ENCODE assay signal across 2 cellular contexts in the genomic region with DNA sequence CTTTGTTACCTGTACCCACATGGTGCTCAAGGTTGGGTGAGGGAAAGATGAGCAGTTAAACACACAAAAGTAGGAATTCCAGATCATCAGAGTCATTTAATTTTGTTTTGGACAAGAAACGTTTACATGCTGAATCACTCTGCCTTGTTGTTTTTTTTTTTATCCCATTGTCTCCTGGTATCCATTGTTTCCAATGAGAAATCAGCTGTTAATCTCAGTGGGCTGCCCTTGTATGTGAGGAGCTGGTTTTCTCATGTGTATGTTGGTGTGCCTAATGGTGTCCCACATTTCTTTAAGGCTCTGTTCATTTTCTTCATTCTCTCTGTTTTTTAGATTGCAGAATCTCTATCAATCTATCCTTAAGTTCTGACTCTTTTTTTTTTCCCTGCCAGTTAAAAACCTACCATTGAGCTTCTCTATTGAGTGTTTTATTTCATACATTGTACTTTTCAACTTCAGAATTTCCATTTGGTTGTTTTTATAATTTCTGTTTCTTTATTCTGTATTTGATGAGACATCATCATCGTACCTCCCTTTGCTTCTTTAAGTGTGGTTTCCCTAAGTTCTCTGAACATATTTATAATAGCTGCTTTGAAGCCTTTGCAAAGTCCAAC.
TF ChIP-seq lines count a peak whose summit lies in the region.

No MANE protein-coding gene starts in this region.

TF ChIP-seq in IMR-90, 13 proteins besides CTCF, POLR2A, EP300 and RAD21:
- no peak for TF ChIP-seq RFX5 (IDR thresholded peaks at IDR 0.05; ENCODE audit: low read depth, low read length)
- no peak for TF ChIP-seq MAZ (IDR thresholded peaks at IDR 0.05; ENCODE audit: borderline replicate concordance, low read depth, low read length)
- no peak for TF ChIP-seq MAFK (IDR thresholded peaks at IDR 0.05; ENCODE audit: low read depth, low read length)
- no peak for TF ChIP-seq CHD1 (IDR thresholded peaks at IDR 0.05; ENCODE audit: low read depth, low read length)
- no peak for TF ChIP-seq RCOR1 (IDR thresholded peaks at IDR 0.05; ENCODE audit: insufficient replicate concordance, low read length)
- TF ChIP-seq NFE2L2 (IDR thresholded peaks at IDR 0.05; ENCODE audit: low read depth, low read length), result no peak
- TF ChIP-seq, protein P1, sequence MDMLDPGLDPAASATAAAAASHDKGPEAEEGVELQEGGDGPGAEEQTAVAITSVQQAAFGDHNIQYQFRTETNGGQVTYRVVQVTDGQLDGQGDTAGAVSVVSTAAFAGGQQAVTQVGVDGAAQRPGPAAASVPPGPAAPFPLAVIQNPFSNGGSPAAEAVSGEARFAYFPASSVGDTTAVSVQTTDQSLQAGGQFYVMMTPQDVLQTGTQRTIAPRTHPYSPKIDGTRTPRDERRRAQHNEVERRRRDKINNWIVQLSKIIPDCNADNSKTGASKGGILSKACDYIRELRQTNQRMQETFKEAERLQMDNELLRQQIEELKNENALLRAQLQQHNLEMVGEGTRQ (IDR thresholded peaks at IDR 0.05; ENCODE audit: low read depth, low read length), result no peak
- TF ChIP-seq, protein P2, sequence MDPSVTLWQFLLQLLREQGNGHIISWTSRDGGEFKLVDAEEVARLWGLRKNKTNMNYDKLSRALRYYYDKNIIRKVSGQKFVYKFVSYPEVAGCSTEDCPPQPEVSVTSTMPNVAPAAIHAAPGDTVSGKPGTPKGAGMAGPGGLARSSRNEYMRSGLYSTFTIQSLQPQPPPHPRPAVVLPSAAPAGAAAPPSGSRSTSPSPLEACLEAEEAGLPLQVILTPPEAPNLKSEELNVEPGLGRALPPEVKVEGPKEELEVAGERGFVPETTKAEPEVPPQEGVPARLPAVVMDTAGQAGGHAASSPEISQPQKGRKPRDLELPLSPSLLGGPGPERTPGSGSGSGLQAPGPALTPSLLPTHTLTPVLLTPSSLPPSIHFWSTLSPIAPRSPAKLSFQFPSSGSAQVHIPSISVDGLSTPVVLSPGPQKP (IDR thresholded peaks at IDR 0.05; ENCODE audit: borderline replicate concordance, low read depth, low read length), result no peak
- TF ChIP-seq FOS (IDR thresholded peaks at IDR 0.05; ENCODE audit: low read depth, low read length), result no peak
- no peak for TF ChIP-seq CEBPB (IDR thresholded peaks at IDR 0.05; ENCODE audit: low read depth, low read length)

TF ChIP-seq in GM12878, 131 proteins besides CTCF, POLR2A, EP300 and RAD21:
- TF ChIP-seq EZH2 (IDR thresholded peaks at IDR 0.05; ENCODE audit: borderline replicate concordance, control insufficient read depth, low read depth, low read length) (no peak), ZNF384 (IDR thresholded peaks at IDR 0.05; ENCODE audit: borderline replicate concordance, low read depth, low read length) (peak; percentile 40; the same call in 1 of the 2 replicates), CBX5 (IDR thresholded peaks at IDR 0.05; ENCODE audit: low read depth) (peak; percentile 90)
TF ChIP-seq in GM12878: peak in this region for 2.
